Comparison of ENCODE assay signal across 18 cellular contexts in the genomic region with DNA sequence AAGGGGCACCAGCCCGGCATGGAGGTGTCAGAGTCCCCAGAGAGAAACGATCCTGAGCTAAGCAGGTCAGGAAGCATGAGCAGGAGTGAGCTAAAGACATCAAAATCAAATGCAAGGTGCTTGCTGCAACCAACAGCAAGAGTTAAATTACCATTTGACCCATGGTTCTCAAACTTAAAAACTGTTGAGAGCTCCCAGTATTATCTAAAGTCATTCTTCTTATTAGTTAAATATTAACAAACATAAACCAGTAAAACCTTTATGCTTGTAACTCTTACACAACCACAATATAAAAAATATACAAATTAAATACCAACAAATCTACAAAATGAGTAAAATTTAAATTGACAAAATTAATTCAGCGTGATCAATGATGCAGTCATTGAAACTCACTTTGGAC. TPM values are rescaled to one million over a fixed set of nuclear protein-coding genes. Genes with fewer than 3 reads are reported as not detected.
DNase-seq lines count a peak whose midpoint lies in the region; ATAC-seq and TF ChIP-seq lines count a peak whose summit lies in the region.
"Had no signal": no experiment of that assay in that cellular context is flagged by ENCODE, and none has a peak within 500 bp of the region (broad histone marks: within the 10 kb centered on the region; RNA-seq: fewer than 3 reads in every experiment).

No MANE protein-coding gene starts in this region.

- no CpG with 5 or more reads among the region's 3 CpGs for WGBS in IMR-90 (ENCODE audit: extremely low coverage in 2 of 2, insufficient read length in 1 of 2), 2 experiments

- no peak overlapping the region for H3K23ac ChIP-seq in IMR-90 (ENCODE audit: low read depth, low read length)

- no peak for TF ChIP-seq RAD21 in IMR-90 (IDR thresholded peaks at IDR 0.05; ENCODE audit: low read length)

- H2BK120ac ChIP-seq in IMR-90 (ENCODE audit: low read depth, low read length), result no peak overlapping the region

- H2BK5ac ChIP-seq in IMR-90 (ENCODE audit: low read depth, low read length, poor library complexity, severe bottlenecking), result no peak overlapping the region

- no peaks in the 10 kb centered on the region for H3K9me1 ChIP-seq in IMR-90 (ENCODE audit: insufficient read depth, low read length)

- CTCF ChIA-PET in activated CD8-positive, alpha-beta T cell treated with anti-CD3 and anti-CD28 coated beads, Interleukin-2, amount 10 ng/mL, durations not matched to agents 7 days and 5 days (lab: Charles Lee), result interaction anchor here (1.1 to 1.3 kb wide), 2 partner anchors 25 to 584 kb away, joined by 3 read pairs; no protein-coding TSS in a partner anchor
- CTCF ChIA-PET in activated CD8-positive, alpha-beta T cell treated with anti-CD3 and anti-CD28 coated beads for 36 hours (lab: Charles Lee), result interaction anchor here (1.0 to 2.4 kb wide), 2 partner anchors 70 to 967 kb away, joined by 3 to 7 read pairs; no protein-coding TSS in a partner anchor
- CTCF ChIA-PET in IMR-90 (lab: Yijun Ruan, JAX), result no interaction called here

- H4K8ac ChIP-seq in IMR-90 (ENCODE audit: low read depth in 2 of 2, low read length in 2 of 2), result no peak overlapping the region

- POLR2A ChIA-PET in activated CD8-positive, alpha-beta T cell treated with anti-CD3 and anti-CD28 coated beads, Interleukin-2, amount 10 ng/mL, durations not matched to agents 7 days and 5 days (lab: Charles Lee), result no interaction called here
- POLR2A ChIA-PET in activated CD8-positive, alpha-beta T cell treated with anti-CD3 and anti-CD28 coated beads for 36 hours (lab: Charles Lee), result interaction anchor here (1.2 kb wide), 1 partner anchor 10 kb away, joined by 3 read pairs; no protein-coding TSS in a partner anchor
- POLR2A ChIA-PET in IMR-90 (lab: Charles Lee; ENCODE audit: unreplicated experiment), result no interaction called here

- ATAC-seq in activated CD8-positive, alpha-beta T cell treated with anti-CD3 and anti-CD28 coated beads, Interleukin-2, amount 10 ng/mL, durations not matched to agents 7 days and 5 days, result no peak
- no peak for ATAC-seq in activated CD8-positive, alpha-beta T cell treated with anti-CD3 and anti-CD28 coated beads for 36 hours
- no peak for ATAC-seq in IMR-90 (ENCODE audit: low read depth)
- ATAC-seq: PC-3 had no signal

- no peak overlapping the region for H3K56ac ChIP-seq in IMR-90 (ENCODE audit: extremely low read depth, insufficient read depth, low read length)

- H2AK5ac ChIP-seq in IMR-90 (ENCODE audit: low read depth, low read length), result no peak overlapping the region

- H2BK20ac ChIP-seq in IMR-90 (ENCODE audit: low read depth, low read length), result no peak overlapping the region

- no peak overlapping the region; the same call in 1 of the 2 replicates for H4K91ac ChIP-seq in IMR-90 (ENCODE audit: insufficient read depth, low read depth, low read length)

- H2AFZ ChIP-seq in IMR-90 (replicated peaks; ENCODE audit: low read length, poor library complexity), result no peak overlapping the region

- H3K36me3 ChIP-seq in IMR-90 (ENCODE audit: control insufficient read depth, insufficient read depth, low read length) (no peaks in the 10 kb centered on the region), endocrine pancreas (ENCODE audit: control insufficient read depth, insufficient read depth, low read length) (no peaks in the 10 kb centered on the region)

- peaks cover 2% of the 10 kb centered on the region for H3K27me3 Mint-ChIP-seq in activated CD8-positive, alpha-beta T cell treated with anti-CD3 and anti-CD28 coated beads, Interleukin-2, amount 10 ng/mL, durations not matched to agents 7 days and 5 days (ENCODE audit: low read depth)
- H3K27me3 Mint-ChIP-seq in activated CD8-positive, alpha-beta T cell treated with anti-CD3 and anti-CD28 coated beads for 36 hours, result no peaks in the 10 kb centered on the region
- H3K27me3 Mint-ChIP-seq in progenitor cell of endocrine pancreas, result no peaks in the 10 kb centered on the region

- peak overlapping the region; percentile 84 for H3K27ac Mint-ChIP-seq in activated CD8-positive, alpha-beta T cell treated with anti-CD3 and anti-CD28 coated beads, Interleukin-2, amount 10 ng/mL, durations not matched to agents 7 days and 5 days
- no peak overlapping the region for H3K27ac Mint-ChIP-seq in activated CD8-positive, alpha-beta T cell treated with anti-CD3 and anti-CD28 coated beads for 36 hours
- peak overlapping the region; percentile 76 for H3K27ac Mint-ChIP-seq in progenitor cell of endocrine pancreas
- H3K27ac Mint-ChIP-seq: CD8-positive, alpha-beta memory T cell; HFFc6 had no signal

- no peak overlapping the region for H3K4me3 ChIP-seq in IMR-90 (ENCODE audit: insufficient read depth, low read depth, low read length)
- H3K4me3 ChIP-seq in endocrine pancreas (ENCODE audit: control insufficient read depth, insufficient read depth, low read length), result peak overlapping the region; percentile 44

- H3K4me1 Mint-ChIP-seq in activated CD8-positive, alpha-beta T cell treated with anti-CD3 and anti-CD28 coated beads, Interleukin-2, amount 10 ng/mL, durations not matched to agents 7 days and 5 days (ENCODE audit: low read depth), result peaks cover 41% of the 10 kb centered on the region
- H3K4me1 Mint-ChIP-seq in activated CD8-positive, alpha-beta T cell treated with anti-CD3 and anti-CD28 coated beads for 36 hours (ENCODE audit: low read depth), result peaks cover 20% of the 10 kb centered on the region
- H3K4me1 Mint-ChIP-seq in progenitor cell of endocrine pancreas (ENCODE audit: low read depth), result peaks cover 54% of the 10 kb centered on the region

- H3K4me1 ChIP-seq in IMR-90 (ENCODE audit: control insufficient read depth, insufficient read depth, low read length), result peaks cover 6% of the 10 kb centered on the region
- peaks cover 13% of the 10 kb centered on the region for H3K4me1 ChIP-seq in endocrine pancreas (ENCODE audit: control insufficient read depth, insufficient read depth, low read length)

- no peak overlapping the region for H4K5ac ChIP-seq in IMR-90 (ENCODE audit: low read depth, low read length)

- H3K9me3 Mint-ChIP-seq in activated CD8-positive, alpha-beta T cell treated with anti-CD3 and anti-CD28 coated beads, Interleukin-2, amount 10 ng/mL, durations not matched to agents 7 days and 5 days (ENCODE audit: insufficient read depth), result no peaks in the 10 kb centered on the region
- no peaks in the 10 kb centered on the region for H3K9me3 Mint-ChIP-seq in activated CD8-positive, alpha-beta T cell treated with anti-CD3 and anti-CD28 coated beads for 36 hours
- H3K9me3 Mint-ChIP-seq in progenitor cell of endocrine pancreas (ENCODE audit: low read depth), result no peaks in the 10 kb centered on the region
- H3K9me3 Mint-ChIP-seq: CD8-positive, alpha-beta memory T cell; HFFc6 had no signal

- no peak for TF ChIP-seq CTCF in activated CD8-positive, alpha-beta T cell treated with anti-CD3 and anti-CD28 coated beads for 36 hours (IDR thresholded peaks at IDR 0.05)
- TF ChIP-seq CTCF in IMR-90 (conservative IDR thresholded peaks at IDR 0.05; ENCODE audit: low read depth, low read length) (no peak), progenitor cell of endocrine pancreas (IDR thresholded peaks at IDR 0.05; ENCODE audit: unreplicated experiment) (no peak)

- no peaks in the 10 kb centered on the region for H3K9me3 ChIP-seq in IMR-90 (ENCODE audit: control insufficient read depth, insufficient read depth, low read length)
- no peaks in the 10 kb centered on the region for H3K9me3 ChIP-seq in endocrine pancreas (ENCODE audit: control insufficient read depth, low read length)

- in situ Hi-C loops in IMR-90 (cut with MboI; ENCODE audit: low sequenced_read_pairs), result no loop called here

- H3K27me3 ChIP-seq in IMR-90 (ENCODE audit: control insufficient read depth, insufficient read depth, low read length) (no peaks in the 10 kb centered on the region), endocrine pancreas (ENCODE audit: control insufficient read depth, insufficient read depth, low read length) (no peaks in the 10 kb centered on the region)

- H3K4me3 Mint-ChIP-seq in activated CD8-positive, alpha-beta T cell treated with anti-CD3 and anti-CD28 coated beads, Interleukin-2, amount 10 ng/mL, durations not matched to agents 7 days and 5 days, result no peak overlapping the region
- H3K4me3 Mint-ChIP-seq in activated CD8-positive, alpha-beta T cell treated with anti-CD3 and anti-CD28 coated beads for 36 hours, result no peak overlapping the region
- no peak overlapping the region for H3K4me3 Mint-ChIP-seq in progenitor cell of endocrine pancreas (ENCODE audit: low read depth)
- H3K4me3 Mint-ChIP-seq: CD8-positive, alpha-beta memory T cell; HFFc6 had no signal

- no TSS peak for BruUV-seq in IMR-90 (replicated peaks; lab: Mats Ljungman, UMichigan)

- H3K79me1 ChIP-seq in IMR-90 (ENCODE audit: low read depth in 1 of 2, low read length in 2 of 2), result peaks cover 6 to 19% of the 10 kb centered on the region in 2 experiments; a peak in 3 of 4 replicates

- H3K9ac ChIP-seq in IMR-90 (ENCODE audit: low read depth, low read length), result no peak overlapping the region
- no peak overlapping the region for H3K9ac ChIP-seq in endocrine pancreas (ENCODE audit: control insufficient read depth, insufficient read depth, low read length)

- H3K4me2 ChIP-seq in IMR-90 (ENCODE audit: low read depth, low read length), result no peak overlapping the region

- no peak overlapping the region for H3K18ac ChIP-seq in IMR-90 (ENCODE audit: low read depth, low read length)

- intact Hi-C loops in activated CD8-positive, alpha-beta T cell treated with anti-CD3 and anti-CD28 coated beads for 36 hours (cut with micrococcal nuclease), result no loop called here
- intact Hi-C loops in IMR-90 (cut with micrococcal nuclease), result loop anchor here (1.0 to 10.0 kb wide), 5 partner anchors 77 to 951 kb away; no protein-coding TSS in a partner anchor

- no peak overlapping the region for H2BK15ac ChIP-seq in IMR-90 (ENCODE audit: low read depth, low read length)

- peak overlapping the region; percentile 46; the same call in 1 of the 2 replicates for H3K4ac ChIP-seq in IMR-90 (ENCODE audit: low read depth, low read length)

- no peak overlapping the region for H2AK9ac ChIP-seq in IMR-90 (replicated peaks; ENCODE audit: low read depth, low read length, poor library complexity)

- no peak for TF ChIP-seq POLR2A in IMR-90 (IDR thresholded peaks at IDR 0.05; ENCODE audit: low read depth, low read length)

- H3K27ac ChIP-seq in IMR-90 (ENCODE audit: insufficient read depth, low read length), result no peak overlapping the region
- H3K27ac ChIP-seq: HL-60, RWPE1 had no signal

- dilution Hi-C loops in IMR-90 (cut with HindIII; ENCODE audit: low sequenced_read_pairs, unreplicated experiment), result no loop called here

- peaks cover 6% of the 10 kb centered on the region for H3K36me3 Mint-ChIP-seq in activated CD8-positive, alpha-beta T cell treated with anti-CD3 and anti-CD28 coated beads, Interleukin-2, amount 10 ng/mL, durations not matched to agents 7 days and 5 days (ENCODE audit: low read depth)
- no peaks in the 10 kb centered on the region for H3K36me3 Mint-ChIP-seq in activated CD8-positive, alpha-beta T cell treated with anti-CD3 and anti-CD28 coated beads for 36 hours (ENCODE audit: low read depth)
- H3K36me3 Mint-ChIP-seq in progenitor cell of endocrine pancreas (ENCODE audit: insufficient read depth), result no peaks in the 10 kb centered on the region
- H3K36me3 Mint-ChIP-seq: CD8-positive, alpha-beta memory T cell had no signal

- H4K20me1 ChIP-seq in IMR-90 (ENCODE audit: insufficient read depth, low read length), result no peaks in the 10 kb centered on the region

- no peak overlapping the region for H3K14ac ChIP-seq in IMR-90 (replicated peaks; ENCODE audit: low read depth, low read length)

- no peak for DNase-seq in activated CD8-positive, alpha-beta T cell treated with anti-CD3 and anti-CD28 coated beads, Interleukin-2, amount 10 ng/mL, durations not matched to agents 7 days and 5 days
- DNase-seq in activated CD8-positive, alpha-beta T cell treated with anti-CD3 and anti-CD28 coated beads for 36 hours, result no peak
- DNase-seq in IMR-90, result no peak
- no peak for DNase-seq in progenitor cell of endocrine pancreas (ENCODE audit: low spot score, unreplicated experiment)
- DNase-seq in activated CD8-positive, alpha-beta memory T cell treated with anti-CD3 and anti-CD28 coated beads for 24 hours, result no peak
- no peak for DNase-seq in NCI-H524 treated with DMSO at 0.1 percent for 48 hours (lab: John Stamatoyannopoulos, UW)
- DNase-seq in SHP77 treated with DMSO at 0.1 percent for 48 hours (lab: John Stamatoyannopoulos, UW), result no peak
- DNase-seq: C1 segment of cervical spinal cord; CD8-positive, alpha-beta memory T cell; DMS79; HFFc6; NCI-H1694; NCI-H2081 treated with DMSO at 0.1 percent for 48 hours; NCI-H510A; PC-3 had no signal

RNA-seq across cellular contexts. Expression of a gene that starts 51.5 kb away (rescaled TPM):
- 10 to 100 TPM; 18.2 to 19.0 TPM for total RNA-seq in activated CD8-positive, alpha-beta T cell treated with anti-CD3 and anti-CD28 coated beads, Interleukin-2, amount 10 ng/mL, durations not matched to agents 7 days and 5 days
- 10 to 100 TPM; 11.5 to 12.4 TPM for total RNA-seq in activated CD8-positive, alpha-beta T cell treated with anti-CD3 and anti-CD28 coated beads for 36 hours
- total RNA-seq in IMR-90 (2012; rRNA removed) (6.3 and 6.4 TPM in 2 replicates), progenitor cell of endocrine pancreas (28.5 and 28.9 TPM in 2 replicates)
- polyA plus RNA-seq in IMR-90 (2012; rRNA removed), result 4.0 and 4.7 TPM in 2 replicates
- polyA plus RNA-seq in IMR-90 (2012; cell fraction: cytosol; rRNA removed), result 2.7 and 2.9 TPM in 2 replicates
- polyA plus RNA-seq in IMR-90 (2012; cell fraction: nucleus; rRNA removed; ENCODE audit: low replicate concordance), result 4.8 and 6.6 TPM in 2 replicates
